In genomic region chr9:93578844-93579243, GRCh38 we compare ENCODE assay signal across 2 cellular contexts.
TF ChIP-seq lines count a peak whose summit lies in the region.

No MANE protein-coding gene starts in this region.

TF ChIP-seq in SK-N-SH treated with all-trans-retinoic acid at 6 μM for 48 hours, 23 proteins besides CTCF, POLR2A, EP300 and RAD21 (continued from another document):
- TF ChIP-seq TSHZ2 (CRISPR knock-in tag; IDR thresholded peaks at IDR 0.05) (no peak), BACH2 (CRISPR knock-in tag; IDR thresholded peaks at IDR 0.05; ENCODE audit: borderline replicate concordance) (no peak), CSRNP3 (CRISPR knock-in tag; IDR thresholded peaks at IDR 0.05) (no peak)

TF ChIP-seq in WTC11, 78 proteins besides CTCF, POLR2A, EP300 and RAD21 (continued from another document):
- TF ChIP-seq AR (CRISPR knock-in tag; IDR thresholded peaks at IDR 0.05), result no peak
- no peak for TF ChIP-seq MLX (CRISPR knock-in tag; IDR thresholded peaks at IDR 0.05)
- no peak for TF ChIP-seq SOX15 (CRISPR knock-in tag; IDR thresholded peaks at IDR 0.05)
- no peak for TF ChIP-seq ATF6 (CRISPR knock-in tag; IDR thresholded peaks at IDR 0.05)
- no peak for TF ChIP-seq FOXP1 (CRISPR knock-in tag; IDR thresholded peaks at IDR 0.05; ENCODE audit: borderline replicate concordance)
- TF ChIP-seq ERG (CRISPR knock-in tag; IDR thresholded peaks at IDR 0.05), result no peak
- no peak for TF ChIP-seq ESRRA (CRISPR knock-in tag; IDR thresholded peaks at IDR 0.05; ENCODE audit: borderline replicate concordance)
- TF ChIP-seq ZNF416 (CRISPR knock-in tag; IDR thresholded peaks at IDR 0.05), result no peak
- TF ChIP-seq MAX (CRISPR knock-in tag; IDR thresholded peaks at IDR 0.05), result no peak
- no peak for TF ChIP-seq NR1H2 (CRISPR knock-in tag; IDR thresholded peaks at IDR 0.05)
TF ChIP-seq in WTC11: peak in this region for 0.
